ENCODE assay signal across 8 cellular contexts in the genomic region with DNA sequence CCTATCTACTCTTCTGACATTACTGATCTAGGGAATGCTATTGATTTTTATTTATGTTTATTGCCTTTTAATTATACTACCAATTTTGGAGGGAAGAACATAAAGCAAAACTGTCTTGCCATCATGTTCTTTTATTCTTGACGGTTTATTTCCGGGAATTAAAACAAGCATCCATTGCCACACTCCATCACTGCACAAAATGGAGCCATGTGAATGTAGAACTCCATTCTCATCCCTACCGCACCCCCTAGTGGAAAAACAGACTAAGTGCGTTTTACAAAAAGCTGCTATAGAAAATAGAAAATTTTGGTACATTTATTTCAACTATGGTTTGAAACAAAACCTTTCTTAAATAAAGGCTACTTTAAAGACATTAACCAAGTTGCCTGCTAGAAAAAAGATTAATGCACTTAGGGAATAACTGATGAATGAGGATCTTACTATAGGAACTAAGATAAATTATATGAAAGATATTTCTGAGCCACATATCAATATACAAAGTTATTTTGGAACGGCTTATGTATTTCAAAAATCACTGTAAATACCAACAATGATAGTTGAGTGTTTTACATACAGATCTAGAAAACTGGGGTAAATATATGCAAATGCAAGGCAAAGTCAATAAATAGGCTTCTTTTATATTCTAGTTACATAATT. TPM values are rescaled to one million over a fixed set of nuclear protein-coding genes. Genes with fewer than 3 reads are reported as not detected.
DNase-seq lines count a peak whose midpoint lies in the region; ATAC-seq, FAIRE-seq and TF ChIP-seq lines count a peak whose summit lies in the region.

No MANE protein-coding gene starts in this region.

- intact Hi-C loops in GM12878 (cut with micrococcal nuclease; ENCODE audit: unreplicated experiment) = loop anchor here (1.0 to 5.0 kb wide), 5 partner anchors 86 to 941 kb away; no protein-coding TSS in a partner anchor

- H3K27me3 ChIP-seq in GM12878 (replicated peaks in 1 of 2; ENCODE audit: control insufficient read depth in 2 of 2, insufficient read depth in 2 of 2, low read length in 1 of 2) = no peaks in the 10 kb centered on the region

- H3K27ac Mint-ChIP-seq in immature natural killer cell = no peak overlapping the region

- no TSS peak for BruUV-seq in GM12878 (replicated peaks; lab: Mats Ljungman, UMichigan)

- no peaks in the 10 kb centered on the region for H3K9me3 Mint-ChIP-seq in immature natural killer cell

- H3K27ac ChIP-seq in GM12878 (ENCODE audit: control insufficient read depth, insufficient read depth) = no peak overlapping the region; the same call in 1 of the 2 replicates

- H2AFZ ChIP-seq in GM12878 (ENCODE audit: control insufficient read depth, low read depth, low read length) = no peak overlapping the region

- TF ChIP-seq POLR2A in GM12878 (IDR thresholded peaks at IDR 0.05; ENCODE audit: low read depth, low read length) = no peak

- in situ Hi-C loops in GM12878 (cut with MboI) = loop anchor here (5.0 to 25.0 kb wide), 2 partner anchors 146 to 556 kb away; no protein-coding TSS in a partner anchor

- no peak overlapping the region for H3K9ac ChIP-seq in GM12878 (ENCODE audit: control insufficient read depth, insufficient read depth, low read length)

- H3K36me3 Mint-ChIP-seq in immature natural killer cell = peaks cover 0 to 10% (median 0%) of the 10 kb centered on the region in 3 donors

- peak; percentile 68 to 83 (median 73) for TF ChIP-seq CTCF in GM12878 (IDR thresholded peaks at IDR 0.05 in 2 of 3, conservative IDR thresholded peaks at IDR 0.05 in 1 of 3; ENCODE audit: control insufficient read depth in 2 of 3, extremely low read depth in 1 of 3, insufficient read depth in 1 of 3, low read depth in 3 of 3, low read length in 3 of 3)

- ATAC-seq in GM19467 (IDR thresholded peaks at IDR 0.05; ENCODE audit: unreplicated experiment) (peak; percentile 49), HG03460 (IDR thresholded peaks at IDR 0.05; ENCODE audit: unreplicated experiment) (peak; percentile 44), GM12878 (peak; percentile 89)

- SMC1A ChIA-PET in GM12878 (lab: Charles Lee; ENCODE audit: uncharacterized antibody, unreplicated experiment) = interaction anchor here (0.6 to 5.7 kb wide), 36 partner anchors 9 to 989 kb away, joined by 3 to 57 read pairs (median 4); no protein-coding TSS in a partner anchor

- WGBS in GM12878 (ENCODE audit: insufficient coverage, insufficient replicate concordance, low lambda C conversion rate, missing lambda C conversion rate) = 26% methylated on average over 5 of the region's 5 CpGs

- no peaks in the 10 kb centered on the region for H3K27me3 Mint-ChIP-seq in immature natural killer cell (ENCODE audit: low read depth in 3 of 3)

- DNase-seq in DMS53 treated with DMSO at 0.1 percent for 48 hours (lab: John Stamatoyannopoulos, UW; ENCODE audit: unreplicated experiment) = peak; percentile 22
- DNase-seq in NCI-H524 (lab: John Stamatoyannopoulos, UW) = peak; percentile 53 to 63
- no peak for DNase-seq in GM12878 (ENCODE audit: low read depth, low spot score)
- DNase-seq in immature natural killer cell = peak; percentile 17 to 41 (median 27)
- peak; percentile 87 for DNase-seq in superior temporal gyrus (ENCODE audit: extremely low spot score)
- DNase-seq in activated CD4-positive, alpha-beta T cell treated with anti-CD3 and anti-CD28 coated beads, Interleukin-2, amount 50 U/mL, for 1 hour = no peak

- H4K20me1 ChIP-seq in GM12878 (ENCODE audit: control insufficient read depth, insufficient read depth) = no peaks in the 10 kb centered on the region

- TF ChIP-seq EP300 in GM12878 (IDR thresholded peaks at IDR 0.05; ENCODE audit: borderline replicate concordance in 1 of 2, control insufficient read depth in 1 of 2, low read depth in 2 of 2, low read length in 2 of 2) = no peak

- peaks cover 11% of the 10 kb centered on the region for H3K4me1 ChIP-seq in GM12878 (ENCODE audit: control insufficient read depth, insufficient read depth, low read length)

- H3K4me3 Mint-ChIP-seq in immature natural killer cell = no peak overlapping the region

- H3K9me3 ChIP-seq in GM12878 (replicated peaks; ENCODE audit: control insufficient read depth, insufficient read depth, low read length) = no peaks in the 10 kb centered on the region

- RAD21 ChIA-PET in GM12878 (lab: Charles Lee; ENCODE audit: unreplicated experiment) = interaction anchor here (0.6 to 5.4 kb wide), 18 partner anchors 9 to 1046 kb away, joined by 3 to 46 read pairs (median 6); no protein-coding TSS in a partner anchor

- peak; percentile 94 for TF ChIP-seq RAD21 in GM12878 (IDR thresholded peaks at IDR 0.05; ENCODE audit: insufficient read depth, low read depth, low read length)

- FAIRE-seq in GM12878 (lab: Jason Lieb, UNC) = peak; percentile 27

- CTCF ChIA-PET in GM12878 (lab: Yijun Ruan, JAX) = interaction anchor here (0.6 to 6.4 kb wide), 40 partner anchors 9 to 1785 kb away, joined by 3 to 74 read pairs (median 4); partner anchors contain the start of gene RIMOC1

- no peak overlapping the region for H3K4me3 ChIP-seq in GM12878

- H3K4me1 Mint-ChIP-seq in immature natural killer cell = no peaks in the 10 kb centered on the region

- POLR2A ChIA-PET in GM12878 (lab: Charles Lee) = interaction anchor here (1.2 kb wide), 1 partner anchor 33 kb away, joined by 5 read pairs; no protein-coding TSS in a partner anchor

- H3K36me3 ChIP-seq in GM12878 (ENCODE audit: control insufficient read depth in 2 of 2, insufficient read depth in 2 of 2, low read length in 1 of 2) = peaks cover 7 to 17% of the 10 kb centered on the region in 2 experiments

- H3K79me2 ChIP-seq in GM12878 (ENCODE audit: control insufficient read depth, insufficient read depth, low read length) = no peaks in the 10 kb centered on the region

- no peak overlapping the region for H3K4me2 ChIP-seq in GM12878 (ENCODE audit: control insufficient read depth, insufficient read depth)

TF ChIP-seq in GM12878, 131 proteins besides CTCF, POLR2A, EP300 and RAD21 (continues in another document):
- TF ChIP-seq CUX1 (IDR thresholded peaks at IDR 0.05; ENCODE audit: insufficient replicate concordance, low read depth, low read length) = peak; percentile 38
- peak; percentile 94 for TF ChIP-seq YY1 (IDR thresholded peaks at IDR 0.05; ENCODE audit: low read depth, low read length)
- TF ChIP-seq EED (IDR thresholded peaks at IDR 0.05; ENCODE audit: low read depth) = no peak
- TF ChIP-seq MYB (IDR thresholded peaks at IDR 0.05; ENCODE audit: borderline replicate concordance, low read depth, low read length) = no peak
- TF ChIP-seq BRCA1 (IDR thresholded peaks at IDR 0.05; ENCODE audit: low read depth, low read length) = no peak

RNA-seq across cellular contexts. Expression of gene OXCT1, which starts 26.6 kb away (rescaled TPM):
- total RNA-seq in GM12878 (2013; cell fraction: nucleolus; rRNA removed) = 33.6 and 40.7 TPM in 2 replicates
- total RNA-seq in GM12878 (2014; rRNA removed) = 50.0 and 63.2 TPM in 2 replicates
- total RNA-seq in GM12878 (2014; rRNA removed; fragmentation: Illumina TruSeq; extraction: Trizol) = 94.7 and 95.8 TPM in 2 replicates
- total RNA-seq in GM12878 (2021) = 68.4 and 71.1 TPM in 2 replicates
- polyA plus RNA-seq in GM12878 (2011; ENCODE audit: low read depth) = 28.3 TPM
- 62.9 and 91.8 TPM in 2 replicates for polyA plus RNA-seq in GM12878 (2011; rRNA removed)
- polyA plus RNA-seq in GM12878 (2011; cell fraction: cytosol; rRNA removed) = 22.9 and 24.3 TPM in 2 replicates
- 34.5 and 49.2 TPM in 2 replicates for polyA plus RNA-seq in GM12878 (2011; cell fraction: nucleus; rRNA removed)
- 43.7 and 46.5 TPM in 2 replicates for polyA plus RNA-seq in GM12878 (2012)
- polyA plus RNA-seq in GM12878 (2014; fragmentation: Illumina TruSeq; extraction: Trizol) = 101 and 129 TPM in 2 replicates
- polyA plus RNA-seq in GM12878 (2014; fragmentation: Nextera tagmentation; extraction: Ambion mirVana) = 10 to 100 TPM; 46.9 to 61.3 TPM
- polyA plus RNA-seq in GM12878 (2014; rRNA removed) = 61.5 and 72.5 TPM in 2 replicates
- 100 to 1,000 TPM in 1 of 2 experiments, 10 to 100 TPM in 1; 96.1 to 103 TPM for polyA plus RNA-seq in GM12878 (2016; fragmentation: Nextera tagmentation; extraction: Ambion mirVana)
- 34.4 and 56.9 TPM in 2 replicates for polyA minus RNA-seq in GM12878 (2011; rRNA and poly(A)+ RNA removed)
- polyA minus RNA-seq in GM12878 (2011; cell fraction: cytosol; rRNA and poly(A)+ RNA removed) = 16.0 and 22.2 TPM in 2 replicates
- 25.8 and 40.1 TPM in 2 replicates for polyA minus RNA-seq in GM12878 (2011; cell fraction: nucleus; rRNA and poly(A)+ RNA removed)
- 10 to 100 TPM; 16.6 to 25.3 (median 17.5) TPM for polyA plus RNA-seq in immature natural killer cell

Comparison
In these comparisons a context has a peak if more than half of its experiments do, and no peak if none do; other contexts are left out.
1. DNase-seq: peak in DMS53 treated with DMSO at 0.1 percent for 48 hours (single experiment), NCI-H524 (2 of 2), immature natural killer cell (3 of 3) and superior temporal gyrus (single experiment); none in GM12878 (single experiment) and activated CD4-positive, alpha-beta T cell treated with anti-CD3 and anti-CD28 coated beads, Interleukin-2, amount 50 U/mL, for 1 hour (single experiment).
2. Peak in every context shown above with its lines, with median percentiles within 50 percentile points of each other: ATAC-seq.